ENCODE assay signal across 17 cellular contexts in genomic region chr2:18993756-18994155, GRCh38.
"Had no signal": no experiment of that assay in that cellular context is flagged by ENCODE, and none has a peak within 500 bp of the region (broad histone marks: within the 10 kb centered on the region; RNA-seq: fewer than 3 reads in every experiment).

No MANE protein-coding gene starts in this region.

- H3K9me3 ChIP-seq: body of pancreas, spleen, stomach, thoracic aorta had no signal

- H3K9me3 Mint-ChIP-seq: activated CD4-positive, alpha-beta T cell treated with anti-CD3 and anti-CD28 coated beads, Interleukin-2, amount 10 ng/mL, durations not matched to agents 7 days and 5 days; effector memory CD8-positive, alpha-beta T cell; memory B cell had no signal

- H3K27me3 Mint-ChIP-seq: activated CD4-positive, alpha-beta T cell treated with anti-CD3 and anti-CD28 coated beads, Interleukin-2, amount 10 ng/mL, durations not matched to agents 7 days and 5 days; activated naive CD8-positive, alpha-beta T cell; effector memory CD8-positive, alpha-beta T cell; memory B cell had no signal

- ATAC-seq: body of pancreas; effector memory CD8-positive, alpha-beta T cell; foreskin keratinocyte; left ventricle myocardium superior; natural killer cell; right cardiac atrium had no signal

- H3K27ac Mint-ChIP-seq: activated CD4-positive, alpha-beta T cell treated with anti-CD3 and anti-CD28 coated beads, Interleukin-2, amount 10 ng/mL, durations not matched to agents 7 days and 5 days; activated naive CD8-positive, alpha-beta T cell; effector memory CD8-positive, alpha-beta T cell; memory B cell; natural killer cell had no signal

- H3K27me3 ChIP-seq: body of pancreas, foreskin keratinocyte, spleen, stomach had no signal

- H3K4me3 Mint-ChIP-seq: activated CD4-positive, alpha-beta T cell treated with anti-CD3 and anti-CD28 coated beads, Interleukin-2, amount 10 ng/mL, durations not matched to agents 7 days and 5 days; activated naive CD8-positive, alpha-beta T cell; effector memory CD8-positive, alpha-beta T cell; memory B cell; natural killer cell had no signal

- H3K4me3 ChIP-seq: body of pancreas, spleen, stomach, thoracic aorta had no signal

- H3K36me3 ChIP-seq: spleen, stomach, thoracic aorta had no signal

- H3K4me1 Mint-ChIP-seq: activated CD4-positive, alpha-beta T cell treated with anti-CD3 and anti-CD28 coated beads, Interleukin-2, amount 10 ng/mL, durations not matched to agents 7 days and 5 days; memory B cell had no signal

- H3K36me3 Mint-ChIP-seq: activated naive CD8-positive, alpha-beta T cell; memory B cell had no signal

- H3K27ac ChIP-seq: body of pancreas, foreskin keratinocyte, spleen, stomach had no signal

- DNase-seq: activated CD4-positive, alpha-beta T cell treated with anti-CD3 and anti-CD28 coated beads, Interleukin-2, amount 10 ng/mL, durations not matched to agents 7 days and 5 days; activated gamma-delta T cell treated with Interleukin-2 at 50 U/mL for 16 hours; amygdala; body of pancreas; central memory CD4-positive, alpha-beta T cell; effector memory CD8-positive, alpha-beta T cell; foreskin keratinocyte; kidney glomerular epithelial cell; left ventricle myocardium superior; natural killer cell; right cardiac atrium; spleen; stomach; SW 1271 had no signal
